Comparison of ENCODE assay signal across 11 cellular contexts in the genomic region with DNA sequence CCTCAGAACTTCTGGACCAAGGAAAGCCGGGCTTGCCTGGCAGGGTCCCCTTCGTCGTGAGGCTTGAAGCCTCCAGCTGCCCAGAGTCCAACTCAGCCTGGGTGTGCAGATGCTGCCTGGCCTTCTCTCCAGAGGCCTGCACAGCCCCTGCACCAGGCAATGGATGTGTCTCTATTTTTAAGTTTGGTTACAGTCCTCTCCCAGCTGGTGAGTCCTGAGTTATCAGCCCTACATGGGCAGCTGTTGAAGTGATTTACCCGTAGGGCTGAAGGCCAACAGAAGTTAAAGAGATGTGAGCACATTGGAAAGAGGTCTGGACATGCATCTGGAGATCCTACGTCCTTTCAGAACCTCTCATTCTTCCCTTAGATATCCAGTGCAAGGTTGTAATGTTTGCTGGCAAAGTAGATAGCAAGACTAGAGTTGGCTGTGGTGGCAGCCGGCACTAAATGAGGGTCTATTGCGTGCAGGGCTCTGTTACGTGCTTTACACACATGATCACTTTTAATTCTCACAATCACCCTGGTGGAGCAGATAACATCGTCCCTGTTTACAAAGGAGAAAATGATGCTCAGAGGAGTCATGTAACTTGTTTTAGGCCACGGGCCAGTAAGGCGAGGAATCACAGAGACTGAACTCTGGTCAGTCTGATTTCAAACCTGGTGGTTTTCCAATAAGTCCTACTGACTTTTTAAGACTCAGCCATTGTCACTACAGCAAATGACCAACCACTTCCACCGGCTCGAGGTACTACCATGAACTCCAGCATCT. TPM values are rescaled to one million over a fixed set of nuclear protein-coding genes. Genes with fewer than 3 reads are reported as not detected.
A peak's percentile ranks its signal among the peaks of the same experiment; 100 is the strongest.
DNase-seq lines count a peak whose midpoint lies in the region; ATAC-seq, FAIRE-seq and TF ChIP-seq lines count a peak whose summit lies in the region.
"Had no signal": no experiment of that assay in that cellular context is flagged by ENCODE, and none has a peak within 500 bp of the region (broad histone marks: within the 10 kb centered on the region; RNA-seq: fewer than 3 reads in every experiment).

No MANE protein-coding gene starts in this region.

- FAIRE-seq in H54 (lab: Jason Lieb, UNC): no peak
- FAIRE-seq: GM18507 had no signal

- H3K27me3 ChIP-seq in liver (ENCODE audit: control insufficient read depth in 4 of 4, insufficient read depth in 4 of 4, low read length in 3 of 4) (no peaks in the 10 kb centered on the region), subcutaneous abdominal adipose tissue (ENCODE audit: control insufficient read depth in 5 of 5, insufficient read depth in 4 of 5, low read length in 5 of 5) (no peaks in the 10 kb centered on the region)

- H3K9me3 ChIP-seq in liver (ENCODE audit: control insufficient read depth in 4 of 4, low read length in 3 of 4) (no peaks in the 10 kb centered on the region), subcutaneous abdominal adipose tissue (ENCODE audit: control insufficient read depth in 5 of 5, low read length in 5 of 5) (no peaks in the 10 kb centered on the region)

- H3K4me1 ChIP-seq in liver (ENCODE audit: control insufficient read depth in 4 of 4, insufficient read depth in 4 of 4, low read length in 3 of 4): peaks cover 31 to 59% (median 39%) of the 10 kb centered on the region in 4 donors
- peaks cover 10 to 47% (median 33%) of the 10 kb centered on the region in 5 donors for H3K4me1 ChIP-seq in subcutaneous abdominal adipose tissue (ENCODE audit: control insufficient read depth in 5 of 5, insufficient read depth in 5 of 5, low read length in 5 of 5)

- TF ChIP-seq CTCF in cardiac fibroblast (IDR thresholded peaks at IDR 0.05; ENCODE audit: low read depth, low read length) (no peak), liver (IDR thresholded peaks at IDR 0.05; ENCODE audit: low read depth, low read length, missing input control) (no peak)

- DNase-seq in LHCN-M2 (ENCODE audit: low read depth): peak; percentile 39
- DNase-seq in cardiac fibroblast (ENCODE audit: low read depth in 2 of 2): peak; percentile 14 to 29
- DNase-seq in NCI-H526 (lab: John Stamatoyannopoulos, UW): no peak
- no peak for DNase-seq in cerebellar nuclear complex (lab: John Stamatoyannopoulos, UW)
- DNase-seq in H54 (ENCODE audit: insufficient read length, low spot score): no peak
- DNase-seq: activated T-cell treated with anti-CD3 and anti-CD28 coated beads, Interleukin-2, amount 50 U/mL, for 4 hours had no signal

- no peak overlapping the region for H3K9ac ChIP-seq in liver (ENCODE audit: low read depth in 1 of 2, low read length in 2 of 2)
- H3K9ac ChIP-seq in subcutaneous abdominal adipose tissue (ENCODE audit: low read length in 5 of 5): peak overlapping the region in 1 of 5 donors; percentile 24

- H3K36me3 ChIP-seq in liver (ENCODE audit: control insufficient read depth in 4 of 4, insufficient read depth in 3 of 4, low read depth in 1 of 4, low read length in 3 of 4) (peaks cover 0 to 28% (median 25%) of the 10 kb centered on the region in 4 donors), subcutaneous abdominal adipose tissue (ENCODE audit: control insufficient read depth in 5 of 5, insufficient read depth in 5 of 5, low read length in 5 of 5) (peaks cover 17 to 46% (median 36%) of the 10 kb centered on the region in 5 donors)

- H3K27ac ChIP-seq in liver (ENCODE audit: low read depth in 1 of 2, low read length in 2 of 2) (peak overlapping the region; percentile 92 to 98), subcutaneous abdominal adipose tissue (ENCODE audit: low read depth, low read length) (peak overlapping the region; percentile 35)

- H3K4me3 ChIP-seq in cardiac fibroblast (replicated peaks in 1 of 2; ENCODE audit: low read depth in 2 of 2, low read length in 2 of 2) (no peak overlapping the region), liver (ENCODE audit: low read depth in 1 of 3, low read length in 3 of 3) (no peak overlapping the region), subcutaneous abdominal adipose tissue (ENCODE audit: low read depth in 1 of 5, low read length in 5 of 5) (no peak overlapping the region)

- TF ChIP-seq POLR2A in H54 (IDR thresholded peaks at IDR 0.05; ENCODE audit: low read depth, low read length): no peak

- WGBS in liver: 59% methylated on average over 13 of the region's 13 CpGs

- no peak for ATAC-seq in HG02798 (IDR thresholded peaks at IDR 0.05; ENCODE audit: poor library complexity, unreplicated experiment)
- ATAC-seq: activated T-cell treated with anti-CD3 and anti-CD28 coated beads, Interleukin-2, amount 50 U/mL, for 4 hours had no signal

- no peak for TF ChIP-seq RAD21 in liver (IDR thresholded peaks at IDR 0.05)

TF ChIP-seq in liver, 16 proteins besides CTCF, POLR2A, EP300 and RAD21:
- TF ChIP-seq ZBTB33 (IDR thresholded peaks at IDR 0.05): no peak
- no peak for TF ChIP-seq YY1 (IDR thresholded peaks at IDR 0.05)
- no peak for TF ChIP-seq FOXA2 (IDR thresholded peaks at IDR 0.05)
- TF ChIP-seq FOXA1 (IDR thresholded peaks at IDR 0.05): no peak
- TF ChIP-seq GABPA (IDR thresholded peaks at IDR 0.05 in 1 of 2, conservative IDR thresholded peaks at IDR 0.05 in 1 of 2): no peak
- TF ChIP-seq NR2F2 (IDR thresholded peaks at IDR 0.05): no peak
- no peak for TF ChIP-seq RXRA (IDR thresholded peaks at IDR 0.05)
- TF ChIP-seq ATF3 (IDR thresholded peaks at IDR 0.05): no peak

RNA-seq across cellular contexts. Expression of gene FYCO1, which starts 9.9 kb away (rescaled TPM):
- 5.7 and 10.8 TPM in 2 replicates for total RNA-seq in LHCN-M2 (2014; rRNA removed)
- polyA plus RNA-seq in LHCN-M2 (2012): 8.6 TPM
- total RNA-seq in liver: 10 to 100 TPM; 11.9 to 17.1 TPM
- polyA plus RNA-seq in liver: 1 to 10 TPM; 3.0 to 8.5 TPM

RNA-seq across cellular contexts. Expression of gene XCR1, which starts 41.6 kb away (rescaled TPM):
- total RNA-seq in LHCN-M2 (2014; rRNA removed): 0.06 TPM in 1 of 2 replicates, not detected in the other
- not detected for polyA plus RNA-seq in LHCN-M2 (2012)
- under 1 TPM in 1 of 2 donors, not detected in 1; under 0.01 TPM for total RNA-seq in liver
- under 1 TPM; 0.03 to 0.08 TPM for polyA plus RNA-seq in liver
- total RNA-seq: activated T-cell treated with anti-CD3 and anti-CD28 coated beads, Interleukin-2, amount 50 U/mL, for 4 hours; dermis blood vessel endothelial cell had no signal

RNA-seq across cellular contexts. Expression of gene CXCR6, which starts 42.5 kb away (rescaled TPM):
- total RNA-seq in LHCN-M2 (2014; rRNA removed) (not detected in 2 replicates), liver (1 to 10 TPM in 1 of 2 donors, under 1 TPM in 1; 0.75 to 2.9 TPM)
- polyA plus RNA-seq in LHCN-M2 (2012): 0.22 TPM
- polyA plus RNA-seq in liver: 1 to 10 TPM in 1 of 2 donors, under 1 TPM in 1; 0.60 to 1.2 TPM
- total RNA-seq: dermis blood vessel endothelial cell had no signal

Comparison
In these comparisons a context has a peak if more than half of its experiments do, and no peak if none do; other contexts are left out.
1. DNase-seq: peak in LHCN-M2 (single experiment) and cardiac fibroblast (2 of 2); none in NCI-H526 (0 of 2), cerebellar nuclear complex (0 of 2) and H54 (single experiment).